28 cellular contexts compared by ENCODE assay signal in genomic region chr9:12350775-12351174, GRCh38.
"Had no signal": no experiment of that assay in that cellular context is flagged by ENCODE, and none has a peak within 500 bp of the region (broad histone marks: within the 10 kb centered on the region; RNA-seq: fewer than 3 reads in every experiment).

No MANE protein-coding gene starts in this region.

- H3K27me3 ChIP-seq: ascending aorta, cardiac muscle cell had no signal

- ATAC-seq: activated CD8-positive, alpha-beta memory T cell treated with anti-CD3 and anti-CD28 coated beads, Interleukin-2, amount 10 ng/mL, durations not matched to agents 7 days and 5 days; activated CD8-positive, alpha-beta T cell treated with anti-CD3 and anti-CD28 coated beads, Interleukin-2, amount 10 ng/mL, durations not matched to agents 7 days and 5 days; activated naive CD8-positive, alpha-beta T cell treated with anti-CD3 and anti-CD28 coated beads, Interleukin-2, amount 50 U/mL, for 24 hours had no signal

- H3K4me1 ChIP-seq: ascending aorta had no signal

- DNase-seq: activated B cell treated with CpG ODN at 0.5 μM for 24 hours; activated CD4-positive, alpha-beta memory T cell treated with anti-CD3 and anti-CD28 coated beads, Interleukin-2, amount 10 ng/mL, durations not matched to agents 7 days and 5 days; activated CD4-positive, alpha-beta T cell treated with anti-CD3 and anti-CD28 coated beads for 4 hours; activated CD4-positive, alpha-beta T cell treated with anti-CD3 and anti-CD28 coated beads, Interleukin-2, amount 10 ng/mL, durations not matched to agents 24 days and 14 days; activated CD4-positive, alpha-beta T cell treated with anti-CD3 and anti-CD28 coated beads, Interleukin-2, amount 50 U/mL, for 48 hours; activated CD4-positive, CD25-positive, alpha-beta regulatory T cell treated with anti-CD3 and anti-CD28 coated beads, Interleukin-2, amount 50 U/mL, for 72 hours; activated CD8-positive, alpha-beta memory T cell treated with anti-CD3 and anti-CD28 coated beads for 24 hours; activated CD8-positive, alpha-beta memory T cell treated with anti-CD3 and anti-CD28 coated beads, Interleukin-2, amount 10 ng/mL, durations not matched to agents 7 days and 5 days; activated CD8-positive, alpha-beta memory T cell treated with anti-CD3 and anti-CD28 coated beads, Interleukin-2, amount 50 U/mL, for 48 hours; activated CD8-positive, alpha-beta T cell treated with anti-CD3 and anti-CD28 coated beads, Interleukin-2, amount 10 ng/mL, durations not matched to agents 7 days and 5 days; activated effector memory CD4-positive, alpha-beta T cell treated with Interleukin-2 at 50 U/mL for 16 hours; activated gamma-delta T cell; activated naive CD4-positive, alpha-beta T cell treated with anti-CD3 and anti-CD28 coated beads, Interleukin-2, amount 10 ng/mL, durations not matched to agents 7 days and 5 days; activated naive CD4-positive, alpha-beta T cell treated with Interleukin-2 at 50 U/mL for 16 hours; activated naive CD8-positive, alpha-beta T cell treated with anti-CD3 and anti-CD28 coated beads, Interleukin-2, amount 10 ng/mL, durations not matched to agents 7 days and 5 days; activated naive CD8-positive, alpha-beta T cell treated with anti-CD3 and anti-CD28 coated beads, Interleukin-2, amount 50 U/mL, for 24 hours; activated T-cell treated with anti-CD3 and anti-CD28 coated beads, Interleukin-2, amount 50 U/mL, for 24 hours; activated T-cell treated with anti-CD3 and anti-CD28 coated beads, Interleukin-2, amount 50 U/mL, for 48 hours; amygdala; anterior cingulate cortex; caudate nucleus; cerebellar nuclear complex; T-helper 1 cell; T-helper 2 cell; T-helper 9 cell had no signal

- H3K27ac ChIP-seq: ascending aorta, cardiac muscle cell, VCaP had no signal

- H3K4me3 ChIP-seq: ascending aorta, cardiac muscle cell had no signal

- H3K9me3 ChIP-seq: ascending aorta had no signal

- H3K36me3 ChIP-seq: ascending aorta, cardiac muscle cell had no signal
